Comparison of ENCODE assay signal across 8 cellular contexts in genomic region chr7:98280296-98280695, GRCh38. TPM values are rescaled to one million over a fixed set of nuclear protein-coding genes. Genes with fewer than 3 reads are reported as not detected.
A peak's percentile ranks its signal among the peaks of the same experiment; 100 is the strongest.
DNase-seq lines count a peak whose midpoint lies in the region; ATAC-seq and TF ChIP-seq lines count a peak whose summit lies in the region.

No MANE protein-coding gene starts in this region.

- H4K20me1 ChIP-seq in OCI-LY3 (ENCODE audit: insufficient read depth, low read length) (peaks cover 23% of the 10 kb centered on the region), osteoblast (ENCODE audit: insufficient read depth, low read length) (peaks cover 21% of the 10 kb centered on the region)

- H2AFZ ChIP-seq in OCI-LY3 (ENCODE audit: low read depth, low read length) (peak overlapping the region; percentile 91), osteoblast (ENCODE audit: low read length) (no peak overlapping the region)

- peak overlapping the region; percentile 85 to 94 (median 88) for H3K4me3 Mint-ChIP-seq in CD8-positive, alpha-beta memory T cell
- peak overlapping the region; percentile 56 for H3K4me3 Mint-ChIP-seq in endothelial cell (ENCODE audit: unreplicated experiment)

- CTCF ChIA-PET in CD8-positive, alpha-beta memory T cell (lab: Charles Lee) = interaction anchor here (1.1 to 2.7 kb wide), 3 partner anchors 13 to 78 kb away, joined by 4 to 8 read pairs (median 6); no protein-coding TSS in a partner anchor

- no peaks in the 10 kb centered on the region for H3K36me3 ChIP-seq in CD8-positive, alpha-beta memory T cell (ENCODE audit: insufficient read depth, low read length)
- H3K36me3 ChIP-seq in OCI-LY3 (replicated peaks; ENCODE audit: low read depth, low read length) = peaks cover 3% of the 10 kb centered on the region
- no peaks in the 10 kb centered on the region for H3K36me3 ChIP-seq in osteoblast (ENCODE audit: insufficient read depth, low read length)

- peaks cover 28 to 38% (median 30%) of the 10 kb centered on the region in 3 donors for H3K4me1 Mint-ChIP-seq in CD8-positive, alpha-beta memory T cell
- peaks cover 30% of the 10 kb centered on the region for H3K4me1 Mint-ChIP-seq in endothelial cell (ENCODE audit: unreplicated experiment)

- H3K27ac ChIP-seq in CD8-positive, alpha-beta memory T cell (ENCODE audit: low read depth, low read length) = no peak overlapping the region
- H3K27ac ChIP-seq in OCI-LY3 (ENCODE audit: low read length) = no peak overlapping the region
- no peak overlapping the region for H3K27ac ChIP-seq in osteoblast (ENCODE audit: low read depth, low read length)

- peaks cover 39% of the 10 kb centered on the region for H3K4me1 ChIP-seq in CD8-positive, alpha-beta memory T cell (ENCODE audit: insufficient read depth, low read length)
- H3K4me1 ChIP-seq in OCI-LY3 (ENCODE audit: low read length) (peaks cover 9% of the 10 kb centered on the region), osteoblast (ENCODE audit: insufficient read depth, low read length) (peaks cover 35% of the 10 kb centered on the region)

- peaks cover 30% of the 10 kb centered on the region for H3K79me2 ChIP-seq in OCI-LY3 (ENCODE audit: low read length)
- peaks cover 36% of the 10 kb centered on the region for H3K79me2 ChIP-seq in osteoblast (ENCODE audit: insufficient read depth, low read length)

- peak overlapping the region; percentile 80 for H3K9ac ChIP-seq in OCI-LY3 (ENCODE audit: low read length)

- H3K9me3 ChIP-seq in CD8-positive, alpha-beta memory T cell (ENCODE audit: low read length) = no peaks in the 10 kb centered on the region
- H3K9me3 ChIP-seq in OCI-LY3 (ENCODE audit: insufficient read depth, low read length) = no peaks in the 10 kb centered on the region
- no peaks in the 10 kb centered on the region for H3K9me3 ChIP-seq in osteoblast (ENCODE audit: low read depth, low read length)

- POLR2A ChIA-PET in CD8-positive, alpha-beta memory T cell (lab: Charles Lee) = interaction anchor here (0.6 to 1.4 kb wide), 4 partner anchors 20 to 78 kb away, joined by 3 to 7 read pairs (median 4); no protein-coding TSS in a partner anchor

- no peaks in the 10 kb centered on the region for H3K27me3 ChIP-seq in CD8-positive, alpha-beta memory T cell (ENCODE audit: insufficient read depth, low read length, poor library complexity, severe bottlenecking)
- H3K27me3 ChIP-seq in OCI-LY3 (ENCODE audit: low read depth, low read length) = no peaks in the 10 kb centered on the region
- H3K27me3 ChIP-seq in osteoblast (ENCODE audit: insufficient read depth, low read length) = no peaks in the 10 kb centered on the region

- no peak for ATAC-seq in HG03039 (IDR thresholded peaks at IDR 0.05; ENCODE audit: unreplicated experiment)

- no peak for DNase-seq in CD8-positive, alpha-beta memory T cell
- DNase-seq in endothelial cell (ENCODE audit: low spot score) (no peak), osteoblast (ENCODE audit: insufficient read length, low spot score, missing footprints) (no peak), HuH-7 (ENCODE audit: low spot score) (no peak), NCI-H1092 treated with DMSO at 0.1 percent for 48 hours (lab: John Stamatoyannopoulos, UW) (no peak), SIG-M5 (lab: John Stamatoyannopoulos, UW) (no peak)

- H3K27ac Mint-ChIP-seq in CD8-positive, alpha-beta memory T cell = peak overlapping the region in 7 of 8 donors; percentile 6 to 98 (median 87)
- no peak overlapping the region for H3K27ac Mint-ChIP-seq in endothelial cell (ENCODE audit: unreplicated experiment)

- H3K4me2 ChIP-seq in OCI-LY3 (ENCODE audit: low read length) (peak overlapping the region; percentile 91), osteoblast (ENCODE audit: insufficient read depth, low read length) (peak overlapping the region; percentile 96)

- TF ChIP-seq CTCF in OCI-LY3 (IDR thresholded peaks at IDR 0.05; ENCODE audit: low read depth, low read length) (no peak), endothelial cell (IDR thresholded peaks at IDR 0.05; ENCODE audit: unreplicated experiment) (no peak), osteoblast (IDR thresholded peaks at IDR 0.05; ENCODE audit: extremely low read depth, low read depth, low read length) (no peak)

- no peaks in the 10 kb centered on the region for H3K9me3 Mint-ChIP-seq in CD8-positive, alpha-beta memory T cell
- no peaks in the 10 kb centered on the region for H3K9me3 Mint-ChIP-seq in endothelial cell (ENCODE audit: unreplicated experiment)

- peaks cover 0 to 9% (median 0%) of the 10 kb centered on the region in 3 donors for H3K36me3 Mint-ChIP-seq in CD8-positive, alpha-beta memory T cell
- H3K36me3 Mint-ChIP-seq in endothelial cell (ENCODE audit: low read depth, unreplicated experiment) = peaks cover 13% of the 10 kb centered on the region

- peaks cover 0 to 1% of the 10 kb centered on the region in 2 donors for H3K27me3 Mint-ChIP-seq in CD8-positive, alpha-beta memory T cell
- peaks cover 15% of the 10 kb centered on the region for H3K27me3 Mint-ChIP-seq in endothelial cell (ENCODE audit: unreplicated experiment)

- peak overlapping the region; percentile 76 for H3K4me3 ChIP-seq in CD8-positive, alpha-beta memory T cell (ENCODE audit: low read length)
- H3K4me3 ChIP-seq in OCI-LY3 (ENCODE audit: low read length) = peak overlapping the region; percentile 94
- peak overlapping the region; percentile 75 for H3K4me3 ChIP-seq in osteoblast (ENCODE audit: insufficient read depth, low read length)

RNA-seq across cellular contexts. Expression of gene BRI3, which starts 1.2 kb away (rescaled TPM):
- total RNA-seq in CD8-positive, alpha-beta memory T cell = 10 to 100 TPM; 58.4 to 65.0 TPM
- 15.4 TPM for polyA plus RNA-seq in CD8-positive, alpha-beta memory T cell
- 300 TPM for total RNA-seq in endothelial cell (ENCODE audit: unreplicated experiment)
- 95.9 and 113 TPM in 2 replicates for total RNA-seq in osteoblast

RNA-seq across cellular contexts. Expression of gene TECPR1, which starts 28.3 kb away (rescaled TPM):
- total RNA-seq in CD8-positive, alpha-beta memory T cell = 10 to 100 TPM; 33.7 to 34.2 TPM
- polyA plus RNA-seq in CD8-positive, alpha-beta memory T cell = 22.7 TPM
- 129 TPM for total RNA-seq in endothelial cell (ENCODE audit: unreplicated experiment)
- total RNA-seq in osteoblast = 20.3 and 22.4 TPM in 2 replicates
